In genomic region chr12:71665109-71665476, GRCh38 we compare ENCODE assay signal across 8 cellular contexts. TPM values are rescaled to one million over a fixed set of nuclear protein-coding genes. Genes with fewer than 3 reads are reported as not detected.
DNase-seq lines count a peak whose midpoint lies in the region; ATAC-seq, FAIRE-seq and TF ChIP-seq lines count a peak whose summit lies in the region.

No MANE protein-coding gene starts in this region.

- ATAC-seq in GM23338 = no peak

- H3K9me3 ChIP-seq in OCI-LY7 (ENCODE audit: low read length) = no peaks in the 10 kb centered on the region
- no peaks in the 10 kb centered on the region for H3K9me3 ChIP-seq in esophagus muscularis mucosa

- H3F3A ChIP-seq in GM23338 (replicated peaks; ENCODE audit: low read depth) = no peaks in the 10 kb centered on the region

- peak overlapping the region; percentile 74 for H3K4me3 ChIP-seq in GM23338
- peak overlapping the region; percentile 84 for H3K4me3 ChIP-seq in OCI-LY7 (ENCODE audit: low read depth, low read length, poor library complexity, severe bottlenecking)
- peak overlapping the region; percentile 77 to 87 (median 82) for H3K4me3 ChIP-seq in esophagus muscularis mucosa
- H3K4me3 ChIP-seq in retinal pigment epithelial cell (ENCODE audit: low read length) = peak overlapping the region; percentile 80

- H3K4me3 Mint-ChIP-seq in GM23338 = peak overlapping the region; percentile 98

- peak overlapping the region; percentile 97; the same call in 1 of the 2 replicates for H3K27ac ChIP-seq in GM23338 (ENCODE audit: low read depth)
- H3K27ac ChIP-seq in OCI-LY7 (ENCODE audit: low read depth, low read length, poor library complexity, severe bottlenecking) = peak overlapping the region; percentile 87
- H3K27ac ChIP-seq in esophagus muscularis mucosa (replicated peaks in 1 of 4) = peak overlapping the region; percentile 94 to 96 (median 95)

- POLR2A ChIA-PET in OCI-LY7 (lab: Charles Lee) = interaction anchor here (2.4 to 5.0 kb wide), 4 partner anchors 13 to 89 kb away, joined by 9 to 105 read pairs (median 19); partner anchors contain the start of genes RAB21 and TMEM19

- H2AFZ ChIP-seq in GM23338 (no peak overlapping the region), OCI-LY7 (ENCODE audit: low read length) (peak overlapping the region; percentile 65; the same call in 1 of the 2 replicates)

- no peak for TF ChIP-seq CTCF in GM23338 (conservative IDR thresholded peaks at IDR 0.05; ENCODE audit: low read depth in 2 of 2)
- TF ChIP-seq CTCF in OCI-LY7 (conservative IDR thresholded peaks at IDR 0.05; ENCODE audit: low read length) = no peak
- TF ChIP-seq CTCF in esophagus muscularis mucosa (IDR thresholded peaks at IDR 0.05) = no peak
- no peak for TF ChIP-seq CTCF in retinal pigment epithelial cell (conservative IDR thresholded peaks at IDR 0.05; ENCODE audit: low read depth, low read length)

- peaks cover 7% of the 10 kb centered on the region for H3K27me3 Mint-ChIP-seq in GM23338 (ENCODE audit: insufficient read depth, low read depth, poor library complexity)

- DNase-seq in GM23338 (ENCODE audit: low spot score) = no peak
- no peak for DNase-seq in OCI-LY7 (ENCODE audit: low spot score)
- DNase-seq in esophagus muscularis mucosa (ENCODE audit: extremely low spot score) = no peak
- DNase-seq in retinal pigment epithelial cell (ENCODE audit: low read depth) = no peak
- no peak for DNase-seq in COLO668 (lab: John Stamatoyannopoulos, UW; ENCODE audit: unreplicated experiment)
- no peak for DNase-seq in HTR-8/SVneo (ENCODE audit: insufficient read length, low spot score)
- DNase-seq in D341Med (ENCODE audit: low spot score) = no peak
- no peak for DNase-seq in HCEC 1CT

- H3K27me3 ChIP-seq in GM23338 (ENCODE audit: insufficient read depth) (no peaks in the 10 kb centered on the region), esophagus muscularis mucosa (no peaks in the 10 kb centered on the region)

- H3K9me3 Mint-ChIP-seq in GM23338 = no peaks in the 10 kb centered on the region

- 18% methylated on average over 4 of the region's 4 CpGs for WGBS in esophagus muscularis mucosa

- no peak for FAIRE-seq in HTR-8/SVneo (lab: Jason Lieb, UNC)

- peak overlapping the region; percentile 99 for H3K27ac Mint-ChIP-seq in GM23338

- no TSS peak for BruUV-seq in OCI-LY7 (replicated peaks; lab: Mats Ljungman, UMichigan)

- CTCF ChIA-PET in OCI-LY7 (lab: Charles Lee; ENCODE audit: unreplicated experiment) = interaction anchor here (0.8 to 1.5 kb wide), 3 partner anchors 19 to 30 kb away, joined by 3 to 5 read pairs (median 4); no protein-coding TSS in a partner anchor

- H3K9me2 ChIP-seq in GM23338 (ENCODE audit: insufficient read depth) = no peaks in the 10 kb centered on the region
- no peaks in the 10 kb centered on the region for H3K9me2 ChIP-seq in OCI-LY7 (ENCODE audit: insufficient read depth, low read length)

- H3K36me3 ChIP-seq in GM23338 (ENCODE audit: insufficient read depth) (no peaks in the 10 kb centered on the region; the same call in 1 of the 2 replicates), OCI-LY7 (ENCODE audit: insufficient read depth, low read length) (peaks cover 33% of the 10 kb centered on the region), esophagus muscularis mucosa (peaks cover 0 to 2% (median under 1%) of the 10 kb centered on the region in 4 donors)

- intact Hi-C loops in OCI-LY7 (cut with micrococcal nuclease; ENCODE audit: unreplicated experiment) = loop anchor here (1.0 to 10.0 kb wide), 2 partner anchors 21 to 180 kb away; partner anchors contain the start of gene TMEM19
- intact Hi-C loops in esophagus muscularis mucosa (cut with DNase I) = loop anchor here (2.0 to 10.0 kb wide), 2 partner anchors 20 to 90 kb away; partner anchors contain the start of gene RAB21

- H3K4me1 ChIP-seq in GM23338 (ENCODE audit: insufficient read depth) = peaks cover 7% of the 10 kb centered on the region
- H3K4me1 ChIP-seq in OCI-LY7 (ENCODE audit: insufficient read depth, low read length, poor library complexity, severe bottlenecking) = peaks cover 28% of the 10 kb centered on the region
- H3K4me1 ChIP-seq in esophagus muscularis mucosa = peaks cover 22 to 44% (median 33%) of the 10 kb centered on the region in 4 donors

- H4K20me1 ChIP-seq in GM23338 (replicated peaks; ENCODE audit: insufficient read depth) (peaks cover 9% of the 10 kb centered on the region), OCI-LY7 (ENCODE audit: insufficient read depth, low read length) (peaks cover 17% of the 10 kb centered on the region)

- peaks cover 13% of the 10 kb centered on the region; the same call in 2 of the 3 replicates for H3K4me1 Mint-ChIP-seq in GM23338

- TF ChIP-seq POLR2A in esophagus muscularis mucosa (IDR thresholded peaks at IDR 0.05; ENCODE audit: low read depth) = no peak

- peaks cover 7% of the 10 kb centered on the region for H3K36me3 Mint-ChIP-seq in GM23338 (ENCODE audit: low read depth)

- peaks cover 52% of the 10 kb centered on the region for H3K79me2 ChIP-seq in GM23338 (replicated peaks; ENCODE audit: insufficient read depth)
- peaks cover 60% of the 10 kb centered on the region for H3K79me2 ChIP-seq in OCI-LY7 (ENCODE audit: insufficient read depth, low read depth, low read length)

- TF ChIP-seq EP300 in esophagus muscularis mucosa (IDR thresholded peaks at IDR 0.05) = no peak

- H3K4me2 ChIP-seq in GM23338 = peak overlapping the region; percentile 83
- H3K4me2 ChIP-seq in OCI-LY7 (ENCODE audit: low read length) = peak overlapping the region; percentile 92

TF ChIP-seq in GM23338, 12 proteins besides CTCF, POLR2A, EP300 and RAD21:
- TF ChIP-seq EZH2phosphoT487 (IDR thresholded peaks at IDR 0.05; ENCODE audit: unreplicated experiment) = no peak
- no peak for TF ChIP-seq NANOG (IDR thresholded peaks at IDR 0.05; ENCODE audit: borderline replicate concordance)
- no peak for TF ChIP-seq EZH2 (IDR thresholded peaks at IDR 0.05; ENCODE audit: low read depth, unreplicated experiment)

RNA-seq across cellular contexts. Expression of gene THAP2, which starts 1.0 kb away (rescaled TPM):
- 4.7 and 6.3 TPM in 2 replicates for total RNA-seq in GM23338 (2014; rRNA removed; shearing (Covaris generic))
- 10.8 and 16.5 TPM in 2 replicates for polyA plus RNA-seq in GM23338 (2016; fragmentation: Nextera tagmentation; extraction: Ambion mirVana)
- 3.6 and 8.2 TPM in 2 replicates for total RNA-seq in OCI-LY7 (2014; rRNA removed; shearing (Covaris generic))
- total RNA-seq in OCI-LY7 (2022) (9.3 and 10.2 TPM in 2 replicates), esophagus muscularis mucosa (1 to 10 TPM; 3.3 to 5.1 (median 3.7) TPM)

RNA-seq across cellular contexts. Expression of gene ZFC3H1, which starts 1.4 kb away (rescaled TPM):
- total RNA-seq in GM23338 (2014; rRNA removed; shearing (Covaris generic)) = 30.3 and 45.9 TPM in 2 replicates
- polyA plus RNA-seq in GM23338 (2016; fragmentation: Nextera tagmentation; extraction: Ambion mirVana) = 31.1 and 46.2 TPM in 2 replicates
- total RNA-seq in OCI-LY7 (2014; rRNA removed; shearing (Covaris generic)) = 31.1 and 45.8 TPM in 2 replicates
- total RNA-seq in OCI-LY7 (2022) = 66.8 and 75.9 TPM in 2 replicates
- total RNA-seq in esophagus muscularis mucosa = 10 to 100 TPM; 19.4 to 44.0 (median 25.9) TPM

RNA-seq across cellular contexts. Expression of gene TMEM19, which starts 20.8 kb away (rescaled TPM):
- total RNA-seq in GM23338 (2014; rRNA removed; shearing (Covaris generic)) = 14.1 and 21.0 TPM in 2 replicates
- 6.5 and 7.9 TPM in 2 replicates for polyA plus RNA-seq in GM23338 (2016; fragmentation: Nextera tagmentation; extraction: Ambion mirVana)
- 38.3 and 44.1 TPM in 2 replicates for total RNA-seq in OCI-LY7 (2014; rRNA removed; shearing (Covaris generic))
- 40.4 and 47.5 TPM in 2 replicates for total RNA-seq in OCI-LY7 (2022)
- total RNA-seq in esophagus muscularis mucosa = 10 to 100 TPM in 3 of 4 donors, 1 to 10 TPM in 1; 9.6 to 24.2 (median 16.6) TPM
